In genomic region chr17:80476877-80477646, GRCh38 we compare ENCODE assay signal across 10 cellular contexts. TPM values are rescaled to one million over a fixed set of nuclear protein-coding genes. Genes with fewer than 3 reads are reported as not detected.
DNase-seq lines count a peak whose midpoint lies in the region; ATAC-seq, FAIRE-seq and TF ChIP-seq lines count a peak whose summit lies in the region.
"Had no signal": no experiment of that assay in that cellular context is flagged by ENCODE, and none has a peak within 500 bp of the region (broad histone marks: within the 10 kb centered on the region; RNA-seq: fewer than 3 reads in every experiment).

No MANE protein-coding gene starts in this region.

- H3K4me1 ChIP-seq in CD8-positive, alpha-beta T cell (ENCODE audit: insufficient read depth, low read length): peaks cover 31% of the 10 kb centered on the region
- H3K4me1 ChIP-seq in PC-9 (replicated peaks; ENCODE audit: insufficient read depth) (peaks cover 21% of the 10 kb centered on the region), keratinocyte (ENCODE audit: control insufficient read depth, extremely low read depth, insufficient read depth, low read length) (peaks cover 7% of the 10 kb centered on the region)

- BruUV-seq in PC-9 (replicated peaks; lab: Mats Ljungman, UMichigan): no TSS peak

- no peaks in the 10 kb centered on the region for H3K9me1 ChIP-seq in keratinocyte (ENCODE audit: control insufficient read depth, extremely low read depth, insufficient read depth, low read length)

- H3K79me2 ChIP-seq in PC-9 (ENCODE audit: low read depth) (no peaks in the 10 kb centered on the region), keratinocyte (ENCODE audit: control insufficient read depth, insufficient read depth, low read length) (no peaks in the 10 kb centered on the region)

- no peaks in the 10 kb centered on the region for H3K9me2 ChIP-seq in PC-9 (ENCODE audit: insufficient read depth)

- peaks cover 42% of the 10 kb centered on the region for H3K27me3 ChIP-seq in CD8-positive, alpha-beta T cell (ENCODE audit: insufficient read depth, low read length)
- H3K27me3 ChIP-seq in PC-9 (ENCODE audit: insufficient read depth, low read depth) (peaks cover 25% of the 10 kb centered on the region), keratinocyte (ENCODE audit: control insufficient read depth, extremely low read depth, insufficient read depth, low read length) (peaks cover 92% of the 10 kb centered on the region)

- dilution Hi-C loops in keratinocyte (cut with MboI; ENCODE audit: extremely low pct_ligation_motif_present, low sequenced_read_pairs): no loop called here

- no peak overlapping the region for H3K27ac Mint-ChIP-seq in CD8-positive, alpha-beta T cell
- H3K27ac Mint-ChIP-seq: activated CD4-positive, alpha-beta memory T cell treated with anti-CD3 and anti-CD28 coated beads, Interleukin-2, amount 10 ng/mL, durations not matched to agents 7 days and 5 days had no signal

- intact Hi-C loops in CD8-positive, alpha-beta T cell (cut with DNase I, micrococcal nuclease): no loop called here
- intact Hi-C loops in PC-9 (cut with micrococcal nuclease; ENCODE audit: unreplicated experiment): no loop called here

- peak overlapping the region; percentile 37 for H3K4me3 ChIP-seq in CD8-positive, alpha-beta T cell (ENCODE audit: low read depth, low read length)
- no peak overlapping the region; the same call in 1 of the 2 replicates for H3K4me3 ChIP-seq in PC-9
- peak overlapping the region in 2 of 3 experiments; percentile 3 to 10 for H3K4me3 ChIP-seq in keratinocyte (ENCODE audit: control insufficient read depth in 2 of 3, extremely low read depth in 1 of 3, insufficient read depth in 2 of 3, low read depth in 1 of 3, low read length in 3 of 3)

- no peak for ATAC-seq in CD8-positive, alpha-beta T cell
- ATAC-seq in HG03432 (IDR thresholded peaks at IDR 0.05; ENCODE audit: unreplicated experiment) (no peak), HG02981 (IDR thresholded peaks at IDR 0.05; ENCODE audit: unreplicated experiment) (no peak), GM21786 (IDR thresholded peaks at IDR 0.05; ENCODE audit: unreplicated experiment) (no peak)

- H3K9me3 ChIP-seq in CD8-positive, alpha-beta T cell (ENCODE audit: low read length): no peaks in the 10 kb centered on the region
- H3K9me3 ChIP-seq in PC-9 (ENCODE audit: insufficient read depth, low read depth): no peaks in the 10 kb centered on the region
- H3K9me3 ChIP-seq in keratinocyte (ENCODE audit: control insufficient read depth, low read depth, low read length): no peaks in the 10 kb centered on the region
- H3K9me3 ChIP-seq: tibial nerve had no signal

- no peaks in the 10 kb centered on the region for H3F3A ChIP-seq in PC-9 (ENCODE audit: insufficient read depth, low read depth)

- H3K4me1 Mint-ChIP-seq in CD8-positive, alpha-beta T cell (ENCODE audit: low read depth): peaks cover 20% of the 10 kb centered on the region

- no peak for TF ChIP-seq CTCF in CD8-positive, alpha-beta T cell (IDR thresholded peaks at IDR 0.05)
- TF ChIP-seq CTCF in PC-9 (conservative IDR thresholded peaks at IDR 0.05): no peak
- TF ChIP-seq CTCF in keratinocyte (optimal IDR thresholded peaks at IDR 0.05 in 1 of 3, IDR thresholded peaks at IDR 0.05 in 1 of 3, conservative IDR thresholded peaks at IDR 0.05 in 1 of 3; ENCODE audit: extremely low read depth in 1 of 3, insufficient read depth in 2 of 3, low read length in 3 of 3): no peak

- H3K27me3 Mint-ChIP-seq in CD8-positive, alpha-beta T cell (ENCODE audit: low read depth): peaks cover 56% of the 10 kb centered on the region

- CTCF ChIA-PET in CD8-positive, alpha-beta T cell (lab: Charles Lee): interaction anchor here (0.5 kb wide), 1 partner anchor 10 kb away, joined by 3 read pairs; no protein-coding TSS in a partner anchor
- CTCF ChIA-PET in PC-9 (lab: Charles Lee): interaction anchor here (0.6 to 0.7 kb wide), 3 partner anchors 65 to 139 kb away, joined by 3 read pairs; no protein-coding TSS in a partner anchor

- peak; percentile 48 for DNase-seq in 8988T
- no peak for DNase-seq in CD8-positive, alpha-beta T cell
- peak in 1 of 2 experiments; percentile 33 for DNase-seq in PC-9
- DNase-seq in keratinocyte (ENCODE audit: low read depth, low spot score): no peak
- no peak for DNase-seq in NCI-H1694 (lab: John Stamatoyannopoulos, UW)

- no peak overlapping the region for H3K9ac ChIP-seq in keratinocyte (ENCODE audit: control insufficient read depth, extremely low read depth, insufficient read depth, low read length)

- peak overlapping the region; percentile 77; the same call in 1 of the 2 replicates for H3K4me2 ChIP-seq in PC-9
- peak overlapping the region; percentile 58 for H3K4me2 ChIP-seq in keratinocyte (ENCODE audit: control insufficient read depth, extremely low read depth, insufficient read depth, low read depth, low read length)

- no peak overlapping the region for H3K27ac ChIP-seq in CD8-positive, alpha-beta T cell (ENCODE audit: low read depth, low read length)
- H3K27ac ChIP-seq in PC-9: no peak overlapping the region
- no peak overlapping the region for H3K27ac ChIP-seq in keratinocyte (ENCODE audit: control insufficient read depth, insufficient read depth, low read length)
- H3K27ac ChIP-seq: tibial nerve had no signal

- H3K9me3 Mint-ChIP-seq in CD8-positive, alpha-beta T cell: no peaks in the 10 kb centered on the region
- H3K9me3 Mint-ChIP-seq: activated CD4-positive, alpha-beta memory T cell treated with anti-CD3 and anti-CD28 coated beads, Interleukin-2, amount 10 ng/mL, durations not matched to agents 7 days and 5 days had no signal

- no peak for FAIRE-seq in keratinocyte (lab: Jason Lieb, UNC)

- POLR2A ChIA-PET in CD8-positive, alpha-beta T cell (lab: Charles Lee): no interaction called here
- POLR2A ChIA-PET in PC-9 (lab: Charles Lee; ENCODE audit: unreplicated experiment): no interaction called here

- no peak overlapping the region for H2AFZ ChIP-seq in PC-9
- H2AFZ ChIP-seq in keratinocyte (ENCODE audit: control insufficient read depth, low read length): no peak overlapping the region

- H3K36me3 Mint-ChIP-seq in CD8-positive, alpha-beta T cell: no peaks in the 10 kb centered on the region

- H3K4me3 Mint-ChIP-seq in CD8-positive, alpha-beta T cell: peak overlapping the region; percentile 45
- H3K4me3 Mint-ChIP-seq: activated CD4-positive, alpha-beta memory T cell treated with anti-CD3 and anti-CD28 coated beads, Interleukin-2, amount 10 ng/mL, durations not matched to agents 7 days and 5 days had no signal

- H4K20me1 ChIP-seq in PC-9 (ENCODE audit: insufficient read depth) (no peaks in the 10 kb centered on the region), keratinocyte (ENCODE audit: control insufficient read depth, extremely low read depth, insufficient read depth, low read length) (peaks cover 3% of the 10 kb centered on the region)

- no peaks in the 10 kb centered on the region for H3K36me3 ChIP-seq in CD8-positive, alpha-beta T cell (ENCODE audit: insufficient read depth, low read length)
- H3K36me3 ChIP-seq in PC-9 (ENCODE audit: low read depth) (no peaks in the 10 kb centered on the region), keratinocyte (ENCODE audit: control insufficient read depth in 2 of 2, extremely low read depth in 1 of 2, insufficient read depth in 2 of 2, low read length in 2 of 2) (no peaks in the 10 kb centered on the region)
- H3K36me3 ChIP-seq: tibial nerve had no signal

RNA-seq across cellular contexts. Expression of gene NPTX1, which starts 0.7 kb away (rescaled TPM):
- total RNA-seq in CD8-positive, alpha-beta T cell: under 1 TPM; 0.06 to 0.30 TPM
- total RNA-seq in PC-9 (2021): 6.1 and 6.9 TPM in 2 replicates
- polyA plus RNA-seq in keratinocyte: 0.01 to 0.03 TPM (median 0.02 TPM) in 3 replicates
- polyA plus RNA-seq in keratinocyte (2011; ENCODE audit: low read depth): not detected
- polyA plus RNA-seq in keratinocyte (2011; cell fraction: cytosol; rRNA removed): not detected in 2 replicates
- 0.01 and 0.04 TPM in 2 replicates for polyA plus RNA-seq in keratinocyte (2011; cell fraction: nucleus; rRNA removed)
- polyA plus RNA-seq in keratinocyte (2012; ENCODE audit: low replicate concordance): 0.08 and 0.13 TPM in 2 replicates
- polyA minus RNA-seq in keratinocyte: 0.26 TPM in 1 of 3 replicates, not detected in the others
- 0.58 TPM for polyA minus RNA-seq in keratinocyte (2011; cell fraction: cytosol; rRNA and poly(A)+ RNA removed)
- not detected in 2 replicates for polyA minus RNA-seq in keratinocyte (2011; cell fraction: nucleus; rRNA and poly(A)+ RNA removed)
